17 cellular contexts compared by ENCODE assay signal in the genomic region with DNA sequence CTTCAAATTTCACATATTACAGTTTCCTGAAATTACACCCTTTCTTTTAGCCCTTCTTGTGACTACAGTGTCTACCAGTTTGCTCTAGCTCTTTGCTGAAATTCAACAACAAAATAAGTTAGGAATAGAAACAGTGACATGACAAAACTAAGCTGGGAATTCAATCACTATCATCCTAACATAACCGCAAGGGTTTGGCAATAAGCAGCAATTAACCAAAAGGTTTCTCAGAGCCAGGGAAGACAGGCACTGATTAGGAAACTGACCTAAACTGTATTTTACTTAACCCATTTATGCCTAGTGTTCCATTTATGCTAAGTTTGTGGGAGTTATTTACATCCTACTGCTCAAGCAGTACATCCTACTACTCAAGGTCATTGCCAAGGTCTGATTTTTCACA. TPM values are rescaled to one million over a fixed set of nuclear protein-coding genes. Genes with fewer than 3 reads are reported as not detected.
DNase-seq lines count a peak whose midpoint lies in the region; ATAC-seq, FAIRE-seq and TF ChIP-seq lines count a peak whose summit lies in the region.
"Had no signal": no experiment of that assay in that cellular context is flagged by ENCODE, and none has a peak within 500 bp of the region (broad histone marks: within the 10 kb centered on the region; RNA-seq: fewer than 3 reads in every experiment).

No MANE protein-coding gene starts in this region.

- no peak overlapping the region for H2BK5ac ChIP-seq in IMR-90 (ENCODE audit: low read depth, low read length, poor library complexity, severe bottlenecking)

- H3K9ac ChIP-seq in IMR-90 (ENCODE audit: low read depth, low read length) = no peak overlapping the region
- H3K9ac ChIP-seq: BLaER1, KMS-11 had no signal

- H2BK20ac ChIP-seq in IMR-90 (ENCODE audit: low read depth, low read length) = no peak overlapping the region

- no peaks in the 10 kb centered on the region; the same call in 1 of the 2 replicates for H3K9me1 ChIP-seq in IMR-90 (ENCODE audit: insufficient read depth, low read length)

- no peak overlapping the region for H3K56ac ChIP-seq in IMR-90 (ENCODE audit: extremely low read depth, insufficient read depth, low read length)

- H2AK9ac ChIP-seq in IMR-90 (replicated peaks; ENCODE audit: low read depth, low read length, poor library complexity) = no peak overlapping the region

- no peak overlapping the region for H2AFZ ChIP-seq in IMR-90 (replicated peaks; ENCODE audit: low read length, poor library complexity)

- no peak for TF ChIP-seq RAD21 in IMR-90 (IDR thresholded peaks at IDR 0.05; ENCODE audit: low read length)

- in situ Hi-C loops in IMR-90 (cut with MboI; ENCODE audit: low sequenced_read_pairs) = no loop called here

- H4K8ac ChIP-seq in IMR-90 (ENCODE audit: low read depth in 2 of 2, low read length in 2 of 2) = no peak overlapping the region

- H3K27ac ChIP-seq in IMR-90 (ENCODE audit: insufficient read depth, low read length) (no peak overlapping the region), RWPE1 (no peak overlapping the region)
- H3K27ac ChIP-seq: BLaER1, KMS-11 had no signal

- H3K4me2 ChIP-seq in IMR-90 (ENCODE audit: low read depth, low read length) = no peak overlapping the region
- H3K4me2 ChIP-seq: BLaER1, KMS-11 had no signal

- dilution Hi-C loops in IMR-90 (cut with HindIII; ENCODE audit: low sequenced_read_pairs, unreplicated experiment) = no loop called here

- no peak overlapping the region for H4K91ac ChIP-seq in IMR-90 (ENCODE audit: insufficient read depth, low read depth, low read length)

- FAIRE-seq in GM12891 (lab: Jason Lieb, UNC) (no peak), GM19239 (lab: Jason Lieb, UNC) (no peak)

- no peak overlapping the region for H2BK120ac ChIP-seq in IMR-90 (ENCODE audit: low read depth, low read length)

- H3K27me3 ChIP-seq in IMR-90 (ENCODE audit: control insufficient read depth, insufficient read depth, low read length) = no peaks in the 10 kb centered on the region
- H3K27me3 ChIP-seq: BLaER1 had no signal

- H4K20me1 ChIP-seq in IMR-90 (ENCODE audit: insufficient read depth, low read length) = no peaks in the 10 kb centered on the region
- H4K20me1 ChIP-seq: BLaER1 had no signal

- ATAC-seq in IMR-90 (ENCODE audit: low read depth) = no peak
- no peak for ATAC-seq in HG03460 (IDR thresholded peaks at IDR 0.05; ENCODE audit: unreplicated experiment)
- ATAC-seq: HCT116 had no signal

- no peak overlapping the region for H2BK15ac ChIP-seq in IMR-90 (ENCODE audit: low read depth, low read length)

- intact Hi-C loops in IMR-90 (cut with micrococcal nuclease) = no loop called here

- H3K4me3 ChIP-seq in IMR-90 (ENCODE audit: insufficient read depth, low read depth, low read length) = no peak overlapping the region
- no peak overlapping the region for H3K4me3 ChIP-seq in fibroblast of villous mesenchyme (ENCODE audit: low read depth, low read length)
- H3K4me3 ChIP-seq: BLaER1 had no signal

- H3K4me1 ChIP-seq in IMR-90 (ENCODE audit: control insufficient read depth, insufficient read depth, low read length) = peaks cover 2% of the 10 kb centered on the region; the same call in 1 of the 2 replicates

- no CpG with 5 or more reads among the region's 1 CpG for WGBS in IMR-90 (ENCODE audit: extremely low coverage in 2 of 2, insufficient read length in 1 of 2), 2 experiments

- CTCF ChIA-PET in IMR-90 (lab: Yijun Ruan, JAX) (interaction anchor here (1.9 kb wide), 1 partner anchor 143 kb away, joined by 7 read pairs; no protein-coding TSS in a partner anchor), RWPE1 (lab: Yijun Ruan, JAX) (interaction anchor here (0.6 to 1.3 kb wide), 4 partner anchors 25 to 503 kb away, joined by 3 to 4 read pairs (median 3); no protein-coding TSS in a partner anchor)

- no peak for TF ChIP-seq POLR2A in IMR-90 (IDR thresholded peaks at IDR 0.05; ENCODE audit: low read depth, low read length)
- TF ChIP-seq POLR2A in GM12891 (IDR thresholded peaks at IDR 0.05; ENCODE audit: low read depth, low read length) = no peak

- H3K9me3 ChIP-seq in IMR-90 (ENCODE audit: control insufficient read depth, insufficient read depth, low read length) = no peaks in the 10 kb centered on the region

- H3K79me1 ChIP-seq in IMR-90 (ENCODE audit: low read depth in 1 of 2, low read length in 2 of 2) = peaks cover 7 to 12% of the 10 kb centered on the region in 2 experiments; a peak in 2 of 4 replicates

- H3K36me3 ChIP-seq in IMR-90 (ENCODE audit: control insufficient read depth, insufficient read depth, low read length) = no peaks in the 10 kb centered on the region

- peak; percentile 20 for DNase-seq in IMR-90
- peak; percentile 43 for DNase-seq in fibroblast of gingiva (ENCODE audit: low read depth)
- peak; percentile 66 for DNase-seq in fibroblast of villous mesenchyme (ENCODE audit: low read depth)
- DNase-seq in GM12891 (ENCODE audit: insufficient read length, low spot score) = no peak
- DNase-seq in RWPE1 (ENCODE audit: low spot score) = no peak
- DNase-seq in GM19239 (ENCODE audit: insufficient read length, low spot score) = no peak
- DNase-seq: ACHN; Calu3; CD4-positive, alpha-beta memory T cell; DMS53; GOT3; H7; HFFc6 had no signal

- no peak overlapping the region for H3K4ac ChIP-seq in IMR-90 (ENCODE audit: low read depth, low read length)

- no peak overlapping the region for H3K23ac ChIP-seq in IMR-90 (ENCODE audit: low read depth, low read length)

- no peak overlapping the region for H2AK5ac ChIP-seq in IMR-90 (ENCODE audit: low read depth, low read length)

- POLR2A ChIA-PET in IMR-90 (lab: Charles Lee; ENCODE audit: unreplicated experiment) (no interaction called here), RWPE1 (lab: Yijun Ruan, JAX; ENCODE audit: low non-redundant PET) (no interaction called here)

- H4K5ac ChIP-seq in IMR-90 (ENCODE audit: low read depth, low read length) = no peak overlapping the region

- H3K14ac ChIP-seq in IMR-90 (replicated peaks; ENCODE audit: low read depth, low read length) = no peak overlapping the region

- TF ChIP-seq CTCF in IMR-90 (conservative IDR thresholded peaks at IDR 0.05; ENCODE audit: low read depth, low read length) (no peak), fibroblast of villous mesenchyme (IDR thresholded peaks at IDR 0.05; ENCODE audit: insufficient read depth, low read depth, low read length) (no peak), RWPE1 (conservative IDR thresholded peaks at IDR 0.05; ENCODE audit: low read depth) (no peak)

- no peak overlapping the region for H3K18ac ChIP-seq in IMR-90 (ENCODE audit: low read depth, low read length)

- BruUV-seq in IMR-90 (replicated peaks; lab: Mats Ljungman, UMichigan) = no TSS peak

TF ChIP-seq in IMR-90, 13 proteins besides CTCF, POLR2A, EP300 and RAD21:
- TF ChIP-seq CHD1 (IDR thresholded peaks at IDR 0.05; ENCODE audit: low read depth, low read length) (no peak), RFX5 (IDR thresholded peaks at IDR 0.05; ENCODE audit: low read depth, low read length) (no peak), MAZ (IDR thresholded peaks at IDR 0.05; ENCODE audit: borderline replicate concordance, low read depth, low read length) (no peak), NFE2L2 (IDR thresholded peaks at IDR 0.05; ENCODE audit: low read depth, low read length) (no peak), BHLHE40 (IDR thresholded peaks at IDR 0.05; ENCODE audit: low read depth, low read length) (no peak), CEBPB (IDR thresholded peaks at IDR 0.05; ENCODE audit: low read depth, low read length) (peak; percentile 26; the same call in 1 of the 2 replicates)
- TF ChIP-seq, protein P1, sequence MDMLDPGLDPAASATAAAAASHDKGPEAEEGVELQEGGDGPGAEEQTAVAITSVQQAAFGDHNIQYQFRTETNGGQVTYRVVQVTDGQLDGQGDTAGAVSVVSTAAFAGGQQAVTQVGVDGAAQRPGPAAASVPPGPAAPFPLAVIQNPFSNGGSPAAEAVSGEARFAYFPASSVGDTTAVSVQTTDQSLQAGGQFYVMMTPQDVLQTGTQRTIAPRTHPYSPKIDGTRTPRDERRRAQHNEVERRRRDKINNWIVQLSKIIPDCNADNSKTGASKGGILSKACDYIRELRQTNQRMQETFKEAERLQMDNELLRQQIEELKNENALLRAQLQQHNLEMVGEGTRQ (IDR thresholded peaks at IDR 0.05; ENCODE audit: low read depth, low read length) = no peak

TF ChIP-seq in GM12891, 5 proteins besides CTCF, POLR2A, EP300 and RAD21:
- TF ChIP-seq PAX5 (IDR thresholded peaks at IDR 0.05; ENCODE audit: insufficient read depth, low read length, severe bottlenecking) = no peak
- TF ChIP-seq TAF1 (IDR thresholded peaks at IDR 0.05; ENCODE audit: low read depth, low read length) = no peak

RNA-seq across cellular contexts. Expression of gene HIBADH, which starts 31.3 kb away (rescaled TPM):
- total RNA-seq in IMR-90 (2012; rRNA removed) (36.6 and 45.5 TPM in 2 replicates), fibroblast of villous mesenchyme (36.4 and 70.0 TPM in 2 replicates)
- polyA plus RNA-seq in IMR-90 (2012; rRNA removed) = 43.9 and 52.5 TPM in 2 replicates
- 19.4 and 29.9 TPM in 2 replicates for polyA plus RNA-seq in IMR-90 (2012; cell fraction: cytosol; rRNA removed)
- 4.4 and 19.8 TPM in 2 replicates for polyA plus RNA-seq in IMR-90 (2012; cell fraction: nucleus; rRNA removed; ENCODE audit: low replicate concordance)
- 10.6 TPM for polyA plus RNA-seq in GM12891 (2012; ENCODE audit: low read depth, missing spikeins)

Comparison
In these comparisons a context has a peak if more than half of its experiments do, and no peak if none do; other contexts are left out.
1. DNase-seq: peak in IMR-90 (single experiment), fibroblast of gingiva (single experiment) and fibroblast of villous mesenchyme (single experiment); none in GM12891 (single experiment), RWPE1 (single experiment) and GM19239 (single experiment).